ENCODE assay signal across 1 cellular context in the genomic region with DNA sequence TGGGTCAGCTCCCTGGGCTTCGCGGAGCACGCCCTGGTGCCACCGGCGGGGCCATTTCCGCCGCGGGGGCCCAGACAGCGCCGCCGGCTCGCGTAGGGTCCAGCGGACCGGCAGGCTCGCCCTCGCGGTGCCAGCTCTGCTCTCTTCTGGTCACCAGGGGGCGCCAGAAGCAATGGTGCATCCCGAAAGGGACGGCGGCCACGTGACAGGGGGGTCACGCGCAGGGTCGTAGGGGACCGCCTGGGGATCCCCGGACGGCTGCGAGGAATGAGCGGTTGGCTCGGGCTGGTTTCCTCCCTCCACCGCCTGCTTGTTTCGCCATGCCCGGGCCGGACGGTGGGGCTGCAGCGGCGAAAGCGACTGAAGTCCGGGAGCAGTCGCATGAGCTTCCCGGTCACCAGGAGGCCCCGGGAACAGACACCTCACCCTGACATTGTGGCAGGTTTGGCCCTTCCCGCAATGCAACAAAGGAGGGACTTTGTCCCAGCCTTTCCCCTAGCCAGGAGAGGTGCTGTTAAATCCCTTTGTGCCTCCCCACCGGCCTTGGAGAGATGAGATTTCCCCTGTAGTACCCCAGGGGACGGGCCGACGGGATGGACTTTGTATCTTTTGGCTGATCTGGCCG.
A peak's percentile ranks its signal among the peaks of the same experiment; 100 is the strongest.
TF ChIP-seq lines count a peak whose summit lies in the region.

No MANE protein-coding gene starts in this region.

TF ChIP-seq in HepG2, 621 proteins besides CTCF, POLR2A, EP300 and RAD21 (continued from another document and continues in another):
- TF ChIP-seq, protein P1, sequence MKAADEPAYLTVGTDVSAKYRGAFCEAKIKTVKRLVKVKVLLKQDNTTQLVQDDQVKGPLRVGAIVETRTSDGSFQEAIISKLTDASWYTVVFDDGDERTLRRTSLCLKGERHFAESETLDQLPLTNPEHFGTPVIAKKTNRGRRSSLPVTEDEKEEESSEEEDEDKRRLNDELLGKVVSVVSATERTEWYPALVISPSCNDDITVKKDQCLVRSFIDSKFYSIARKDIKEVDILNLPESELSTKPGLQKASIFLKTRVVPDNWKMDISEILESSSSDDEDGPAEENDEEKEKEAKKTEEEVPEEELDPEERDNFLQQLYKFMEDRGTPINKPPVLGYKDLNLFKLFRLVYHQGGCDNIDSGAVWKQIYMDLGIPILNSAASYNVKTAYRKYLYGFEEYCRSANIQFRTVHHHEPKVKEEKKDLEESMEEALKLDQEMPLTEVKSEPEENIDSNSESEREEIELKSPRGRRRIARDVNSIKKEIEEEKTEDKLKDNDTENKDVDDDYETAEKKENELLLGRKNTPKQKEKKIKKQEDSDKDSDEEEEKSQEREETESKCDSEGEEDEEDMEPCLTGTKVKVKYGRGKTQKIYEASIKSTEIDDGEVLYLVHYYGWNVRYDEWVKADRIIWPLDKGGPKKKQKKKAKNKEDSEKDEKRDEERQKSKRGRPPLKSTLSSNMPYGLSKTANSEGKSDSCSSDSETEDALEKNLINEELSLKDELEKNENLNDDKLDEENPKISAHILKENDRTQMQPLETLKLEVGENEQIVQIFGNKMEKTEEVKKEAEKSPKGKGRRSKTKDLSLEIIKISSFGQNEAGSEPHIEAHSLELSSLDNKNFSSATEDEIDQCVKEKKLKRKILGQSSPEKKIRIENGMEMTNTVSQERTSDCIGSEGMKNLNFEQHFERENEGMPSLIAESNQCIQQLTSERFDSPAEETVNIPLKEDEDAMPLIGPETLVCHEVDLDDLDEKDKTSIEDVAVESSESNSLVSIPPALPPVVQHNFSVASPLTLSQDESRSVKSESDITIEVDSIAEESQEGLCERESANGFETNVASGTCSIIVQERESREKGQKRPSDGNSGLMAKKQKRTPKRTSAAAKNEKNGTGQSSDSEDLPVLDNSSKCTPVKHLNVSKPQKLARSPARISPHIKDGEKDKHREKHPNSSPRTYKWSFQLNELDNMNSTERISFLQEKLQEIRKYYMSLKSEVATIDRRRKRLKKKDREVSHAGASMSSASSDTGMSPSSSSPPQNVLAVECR (CRISPR knock-in tag; IDR thresholded peaks at IDR 0.05; ENCODE audit: borderline replicate concordance) = peak; percentile 58; the same call in 1 of the 2 replicates
- TF ChIP-seq ZNF337 (CRISPR knock-in tag; IDR thresholded peaks at IDR 0.05; ENCODE audit: borderline replicate concordance, low read depth) = no peak
- TF ChIP-seq, protein P2, sequence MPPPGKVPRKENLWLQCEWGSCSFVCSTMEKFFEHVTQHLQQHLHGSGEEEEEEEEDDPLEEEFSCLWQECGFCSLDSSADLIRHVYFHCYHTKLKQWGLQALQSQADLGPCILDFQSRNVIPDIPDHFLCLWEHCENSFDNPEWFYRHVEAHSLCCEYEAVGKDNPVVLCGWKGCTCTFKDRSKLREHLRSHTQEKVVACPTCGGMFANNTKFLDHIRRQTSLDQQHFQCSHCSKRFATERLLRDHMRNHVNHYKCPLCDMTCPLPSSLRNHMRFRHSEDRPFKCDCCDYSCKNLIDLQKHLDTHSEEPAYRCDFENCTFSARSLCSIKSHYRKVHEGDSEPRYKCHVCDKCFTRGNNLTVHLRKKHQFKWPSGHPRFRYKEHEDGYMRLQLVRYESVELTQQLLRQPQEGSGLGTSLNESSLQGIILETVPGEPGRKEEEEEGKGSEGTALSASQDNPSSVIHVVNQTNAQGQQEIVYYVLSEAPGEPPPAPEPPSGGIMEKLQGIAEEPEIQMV (CRISPR knock-in tag; IDR thresholded peaks at IDR 0.05; ENCODE audit: low read depth) = peak; percentile 85; the same call in 1 of the 2 replicates
- TF ChIP-seq THAP7 (CRISPR knock-in tag; IDR thresholded peaks at IDR 0.05) = no peak
- peak; percentile 44 for TF ChIP-seq STAG1 (CRISPR knock-in tag; IDR thresholded peaks at IDR 0.05)
- peak; percentile 79 for TF ChIP-seq YEATS4 (CRISPR knock-in tag; IDR thresholded peaks at IDR 0.05; ENCODE audit: borderline replicate concordance)
- TF ChIP-seq CBX1 (IDR thresholded peaks at IDR 0.05; ENCODE audit: low read depth) = peak; percentile 68
- no peak for TF ChIP-seq NAIF1 (CRISPR knock-in tag; IDR thresholded peaks at IDR 0.05; ENCODE audit: borderline replicate concordance)
- peak; percentile 54 for TF ChIP-seq FOXP4 (CRISPR knock-in tag; IDR thresholded peaks at IDR 0.05)
- peak; percentile 52; the same call in 1 of the 2 replicates for TF ChIP-seq ZNF205 (CRISPR knock-in tag; IDR thresholded peaks at IDR 0.05)
- 0 out of 2 replicates have a peak, but pooled peaks have one; percentile 41 for TF ChIP-seq ZNF350 (CRISPR knock-in tag; IDR thresholded peaks at IDR 0.05; ENCODE audit: borderline replicate concordance, low read depth)
- TF ChIP-seq SOX6 (IDR thresholded peaks at IDR 0.05) = no peak
- TF ChIP-seq SOX6 (CRISPR knock-in tag; IDR thresholded peaks at IDR 0.05) = peak; percentile 74
- peak; percentile 62 for TF ChIP-seq ZBTB14 (CRISPR knock-in tag; IDR thresholded peaks at IDR 0.05)
- peak; percentile 27 for TF ChIP-seq XRCC5 (optimal IDR thresholded peaks at IDR 0.05; ENCODE audit: low read length)
- TF ChIP-seq ZNF850 (CRISPR knock-in tag; conservative IDR thresholded peaks at IDR 0.05) = no peak
- TF ChIP-seq ZNF18 (CRISPR knock-in tag; IDR thresholded peaks at IDR 0.05; ENCODE audit: insufficient replicate concordance) = no peak
- TF ChIP-seq ZNF230 (CRISPR knock-in tag; IDR thresholded peaks at IDR 0.05) = peak; percentile 66
- 0 out of 2 replicates have a peak, but pooled peaks have one; percentile 18 for TF ChIP-seq FOXA3 (CRISPR knock-in tag; IDR thresholded peaks at IDR 0.05)
- TF ChIP-seq POGK (CRISPR knock-in tag; conservative IDR thresholded peaks at IDR 0.05) = peak; percentile 71; the same call in 1 of the 2 replicates
- TF ChIP-seq MIER2 (CRISPR knock-in tag; IDR thresholded peaks at IDR 0.05) = no peak
- TF ChIP-seq ZNF609 (CRISPR knock-in tag; IDR thresholded peaks at IDR 0.05; ENCODE audit: borderline replicate concordance) = peak; percentile 72; the same call in 1 of the 2 replicates
- TF ChIP-seq LCORL (IDR thresholded peaks at IDR 0.05) = no peak
- peak; percentile 68; the same call in 1 of the 2 replicates for TF ChIP-seq LCORL (CRISPR knock-in tag; IDR thresholded peaks at IDR 0.05)
- TF ChIP-seq TFDP1 (CRISPR knock-in tag; IDR thresholded peaks at IDR 0.05; ENCODE audit: borderline replicate concordance) = peak; percentile 33; the same call in 1 of the 2 replicates
- peak; percentile 43; the same call in 1 of the 2 replicates for TF ChIP-seq HDAC1 (CRISPR knock-in tag; IDR thresholded peaks at IDR 0.05)
- TF ChIP-seq ZNF639 (CRISPR knock-in tag; conservative IDR thresholded peaks at IDR 0.05) = 0 out of 2 replicates have a peak, but pooled peaks have one; percentile 29
